8 cellular contexts compared by ENCODE assay signal in genomic region chr2:68282814-68283812, GRCh38. TPM values are rescaled to one million over a fixed set of nuclear protein-coding genes. Genes with fewer than 3 reads are reported as not detected.
DNase-seq lines count a peak whose midpoint lies in the region; ATAC-seq and TF ChIP-seq lines count a peak whose summit lies in the region.

No MANE protein-coding gene starts in this region.

- TF ChIP-seq CTCF in PC-3 (conservative IDR thresholded peaks at IDR 0.05; ENCODE audit: low read depth, low read length): peak; percentile 86

- POLR2A ChIA-PET in PC-3 (lab: Charles Lee; ENCODE audit: unreplicated experiment): no interaction called here
- POLR2A ChIA-PET in naive thymus-derived CD8-positive, alpha-beta T cell (lab: Charles Lee): interaction anchor here (1.3 to 1.5 kb wide), 2 partner anchors 31 to 87 kb away, joined by 3 read pairs; partner anchors contain the start of gene PPP3R1

- H3K27ac Mint-ChIP-seq in naive thymus-derived CD8-positive, alpha-beta T cell: peak overlapping the region in 2 of 10 donors; percentile 23 to 50

- no peak overlapping the region for H3K27ac ChIP-seq in PC-3 (ENCODE audit: low read length)

- peak overlapping the region; percentile 6; the same call in 1 of the 2 replicates for H2AFZ ChIP-seq in PC-3 (ENCODE audit: low read length)

- ATAC-seq in PC-3 (peak; percentile 73), HG02973 (IDR thresholded peaks at IDR 0.05; ENCODE audit: unreplicated experiment) (no peak)
- peak; percentile 65 to 69 for ATAC-seq in naive thymus-derived CD8-positive, alpha-beta T cell

- no peaks in the 10 kb centered on the region for H4K20me1 ChIP-seq in PC-3 (ENCODE audit: low read length)

- H3K4me3 ChIP-seq in HAP-1: no peak overlapping the region
- H3K4me3 ChIP-seq in PC-3 (ENCODE audit: low read length): no peak overlapping the region

- H3K4me1 ChIP-seq in HAP-1 (no peaks in the 10 kb centered on the region; the same call in 1 of the 2 replicates), PC-3 (ENCODE audit: insufficient read depth, low read length) (peaks cover 19% of the 10 kb centered on the region)

- H3K36me3 Mint-ChIP-seq in naive thymus-derived CD8-positive, alpha-beta T cell: no peaks in the 10 kb centered on the region

- in situ Hi-C loops in HAP-1 (cut with MboI; ENCODE audit: low sequenced_read_pairs): loop anchor here (25.0 kb wide), 1 partner anchor 96 kb away; no protein-coding TSS in a partner anchor

- H3F3A ChIP-seq in PC-3 (ENCODE audit: low read length, unreplicated experiment): no peaks in the 10 kb centered on the region

- no peaks in the 10 kb centered on the region for H3K79me2 ChIP-seq in PC-3 (ENCODE audit: low read length)

- BruUV-seq in PC-3 (replicated peaks; lab: Mats Ljungman, UMichigan): no TSS peak

- peaks cover 7 to 36% (median 8%) of the 10 kb centered on the region in 5 donors for H3K27me3 Mint-ChIP-seq in naive thymus-derived CD8-positive, alpha-beta T cell

- H3K9me3 ChIP-seq in HAP-1 (no peaks in the 10 kb centered on the region), PC-3 (ENCODE audit: low read length) (no peaks in the 10 kb centered on the region)

- H3K9me3 Mint-ChIP-seq in naive thymus-derived CD8-positive, alpha-beta T cell: no peaks in the 10 kb centered on the region

- no peaks in the 10 kb centered on the region for H3K4me1 Mint-ChIP-seq in naive thymus-derived CD8-positive, alpha-beta T cell

- H3K27me3 ChIP-seq in HAP-1 (ENCODE audit: low read depth): peaks cover 3% of the 10 kb centered on the region
- H3K27me3 ChIP-seq in PC-3 (ENCODE audit: low read length): no peaks in the 10 kb centered on the region

- CTCF ChIA-PET in PC-3 (lab: Charles Lee): interaction anchor here (0.9 to 2.1 kb wide), 5 partner anchors 9 to 161 kb away, joined by 3 to 8 read pairs (median 5); no protein-coding TSS in a partner anchor

- no peak overlapping the region for H3K4me3 Mint-ChIP-seq in naive thymus-derived CD8-positive, alpha-beta T cell

- H3K4me2 ChIP-seq in PC-3 (ENCODE audit: low read length): peak overlapping the region; percentile 2; the same call in 1 of the 2 replicates

- intact Hi-C loops in PC-3 (cut with micrococcal nuclease): loop anchor here (1.0 to 2.0 kb wide), 2 partner anchors 88 to 161 kb away; no protein-coding TSS in a partner anchor

- H3K9me2 ChIP-seq in PC-3 (replicated peaks; ENCODE audit: low read length): no peaks in the 10 kb centered on the region

- no peak overlapping the region for H3K9ac ChIP-seq in PC-3 (ENCODE audit: low read length)

- H3K36me3 ChIP-seq in HAP-1 (replicated peaks) (no peaks in the 10 kb centered on the region), PC-3 (ENCODE audit: low read depth, low read length) (no peaks in the 10 kb centered on the region)

- DNase-seq in activated CD4-positive, alpha-beta T cell treated with anti-CD3 and anti-CD28 coated beads for 4 hours: peak; percentile 2 to 6
- no peak for DNase-seq in activated CD4-positive, alpha-beta T cell treated with anti-CD3 and anti-CD28 coated beads, Interleukin-2, amount 50 U/mL, for 1 hour
- DNase-seq in HAP-1 (ENCODE audit: low spot score in 2 of 2): peak; percentile 28 to 53
- DNase-seq in PC-3: peak; percentile 55
- DNase-seq in dermis blood vessel endothelial cell: peak; percentile 66
- DNase-seq in naive thymus-derived CD8-positive, alpha-beta T cell: peak in 8 of 10 donors; percentile 3 to 62 (median 38)
- DNase-seq in ecto neural progenitor cell (ENCODE audit: low spot score): no peak

RNA-seq across cellular contexts. Expression of gene PPP3R1, which starts 30.8 kb away (rescaled TPM):
- total RNA-seq in PC-3 (2014; rRNA removed) (13.7 and 21.8 TPM in 2 replicates), dermis blood vessel endothelial cell (19.4 and 46.8 TPM in 2 replicates)
- 10 to 100 TPM; 72.5 to 76.3 TPM for total RNA-seq in naive thymus-derived CD8-positive, alpha-beta T cell
- polyA plus RNA-seq in naive thymus-derived CD8-positive, alpha-beta T cell: 1 to 10 TPM; 3.4 to 4.3 (median 3.9) TPM

RNA-seq across cellular contexts. Expression of gene CNRIP1, which starts 36.6 kb away (rescaled TPM):
- total RNA-seq in PC-3 (2014; rRNA removed) (11.6 and 11.7 TPM in 2 replicates), dermis blood vessel endothelial cell (45.3 and 52.3 TPM in 2 replicates)
- not detected for total RNA-seq in naive thymus-derived CD8-positive, alpha-beta T cell
- polyA plus RNA-seq in naive thymus-derived CD8-positive, alpha-beta T cell: not detected

Comparison
In these comparisons a context has a peak if more than half of its experiments do, and no peak if none do; other contexts are left out.
1. DNase-seq: peak in activated CD4-positive, alpha-beta T cell treated with anti-CD3 and anti-CD28 coated beads for 4 hours (2 of 2), HAP-1 (2 of 2), PC-3 (single experiment), dermis blood vessel endothelial cell (single experiment) and naive thymus-derived CD8-positive, alpha-beta T cell (8 of 10); none in activated CD4-positive, alpha-beta T cell treated with anti-CD3 and anti-CD28 coated beads, Interleukin-2, amount 50 U/mL, for 1 hour (single experiment) and ecto neural progenitor cell (single experiment).
2. RNA of gene CNRIP1, which starts 36.6 kb away (total RNA-seq): 45.3 to 52.3 TPM in dermis blood vessel endothelial cell and 11.6 to 11.7 TPM in PC-3; not detected in naive thymus-derived CD8-positive, alpha-beta T cell; every median in the first group is over 10 times any median in the second.